16 cellular contexts compared by ENCODE assay signal in the genomic region with DNA sequence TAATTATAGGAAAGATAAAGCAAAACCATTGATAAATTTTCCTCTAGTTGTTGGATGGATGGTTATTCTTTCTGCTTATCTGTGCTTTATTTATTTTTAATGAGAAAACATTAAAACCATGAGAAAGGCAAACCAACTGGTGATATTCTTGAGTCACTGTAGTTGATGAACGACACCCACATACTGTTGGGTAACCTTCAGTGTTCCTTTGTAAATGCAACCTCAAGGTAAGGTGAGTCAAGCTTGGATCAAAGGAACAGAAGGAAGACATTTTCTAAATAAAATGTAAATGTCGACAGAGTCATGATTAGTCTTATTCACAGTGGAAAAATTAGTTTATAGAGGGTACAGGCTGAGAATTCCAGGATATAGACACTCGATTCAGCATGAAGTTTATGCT. TPM values are rescaled to one million over a fixed set of nuclear protein-coding genes. Genes with fewer than 3 reads are reported as not detected.
DNase-seq lines count a peak whose midpoint lies in the region; ATAC-seq and TF ChIP-seq lines count a peak whose summit lies in the region.
"Had no signal": no experiment of that assay in that cellular context is flagged by ENCODE, and none has a peak within 500 bp of the region (broad histone marks: within the 10 kb centered on the region; RNA-seq: fewer than 3 reads in every experiment).

No MANE protein-coding gene starts in this region.

- no TSS peak for BruUV-seq in HCT116 (replicated peaks; lab: Mats Ljungman, UMichigan)

- H3K4me1 ChIP-seq in HCT116 (ENCODE audit: control insufficient read depth in 1 of 2, insufficient read depth in 2 of 2, low read length in 2 of 2): peaks cover 0 to 7% of the 10 kb centered on the region in 2 experiments; a peak in 2 of 4 replicates

- H4K20me1 ChIP-seq in HCT116 (ENCODE audit: insufficient read depth): no peaks in the 10 kb centered on the region
- H4K20me1 ChIP-seq: BLaER1 treated with 17β-estradiol and CSF1 and Interleukin-3, amounts not matched to agents 10 nM and 100 nM had no signal

- no peaks in the 10 kb centered on the region for H3K79me2 ChIP-seq in HCT116 (ENCODE audit: insufficient read depth, low read length)

- no peak overlapping the region for H3K4me3 ChIP-seq in HCT116 (replicated peaks in 1 of 2; ENCODE audit: low read depth in 1 of 2, low read length in 2 of 2)
- H3K4me3 ChIP-seq in epithelial cell of esophagus (ENCODE audit: low read length): no peak overlapping the region
- H3K4me3 ChIP-seq: BLaER1 treated with 17β-estradiol and CSF1 and Interleukin-3, amounts not matched to agents 10 nM and 100 nM; GM23248 had no signal

- H3K36me3 ChIP-seq in HCT116 (ENCODE audit: control insufficient read depth in 1 of 2, insufficient read depth in 2 of 2, low read length in 2 of 2): no peaks in the 10 kb centered on the region
- H3K36me3 ChIP-seq: BLaER1 treated with 17β-estradiol and CSF1 and Interleukin-3, amounts not matched to agents 10 nM and 100 nM had no signal

- peak overlapping the region; percentile 15; the same call in 1 of the 2 replicates for H3K4me2 ChIP-seq in HCT116 (ENCODE audit: low read length)
- H3K4me2 ChIP-seq: BLaER1 treated with 17β-estradiol and CSF1 and Interleukin-3, amounts not matched to agents 10 nM and 100 nM had no signal

- no peaks in the 10 kb centered on the region for H3K27me3 ChIP-seq in HCT116 (ENCODE audit: insufficient read depth, low read length)

- H3K27ac ChIP-seq in HCT116 (ENCODE audit: low read depth, low read length): no peak overlapping the region
- H3K27ac ChIP-seq: BLaER1 treated with 17β-estradiol and CSF1 and Interleukin-3, amounts not matched to agents 10 nM and 100 nM; GM23248 had no signal

- no peak overlapping the region for H3K9ac ChIP-seq in HCT116 (ENCODE audit: low read length)
- H3K9ac ChIP-seq: BLaER1 treated with 17β-estradiol and CSF1 and Interleukin-3, amounts not matched to agents 10 nM and 100 nM; GM23248 had no signal

- DNase-seq in HCT116 (ENCODE audit: low read depth, low spot score): no peak
- peak; percentile 43 for DNase-seq in amniotic epithelial cell (ENCODE audit: low read depth)
- peak; percentile 88 for DNase-seq in epithelial cell of esophagus (ENCODE audit: low read depth)
- peak; percentile 66 for DNase-seq in renal cortical epithelial cell (ENCODE audit: low read depth)
- no peak for DNase-seq in NCI-H1694 (lab: John Stamatoyannopoulos, UW)
- no peak for DNase-seq in MV-4-11 (lab: John Stamatoyannopoulos, UW)
- DNase-seq: ACHN; CD4-positive, CD25-positive, alpha-beta regulatory T cell; DMS53; GM23248; H7 had no signal

- ATAC-seq in HCT116 (no peak), GM21717 (IDR thresholded peaks at IDR 0.05; ENCODE audit: unreplicated experiment) (no peak)

- TF ChIP-seq POLR2A in HCT116 (IDR thresholded peaks at IDR 0.05; ENCODE audit: borderline replicate concordance, extremely low read depth, insufficient read depth, insufficient read length): no peak

- CTCF ChIA-PET in HCT116 (lab: Charles Lee): no interaction called here

- H3K9me2 ChIP-seq in HCT116 (ENCODE audit: insufficient read depth): no peaks in the 10 kb centered on the region

- TF ChIP-seq CTCF in HCT116 (IDR thresholded peaks at IDR 0.05 in 2 of 3, conservative IDR thresholded peaks at IDR 0.05 in 1 of 3; ENCODE audit: borderline replicate concordance in 1 of 3, insufficient read depth in 1 of 3, low read depth in 2 of 3, low read length in 2 of 3): no peak
- TF ChIP-seq CTCF in epithelial cell of esophagus (IDR thresholded peaks at IDR 0.05; ENCODE audit: insufficient read depth, low read depth, low read length, missing control alignments): no peak

- no peaks in the 10 kb centered on the region for H3K9me3 ChIP-seq in HCT116 (ENCODE audit: control insufficient read depth in 1 of 2, insufficient read depth in 1 of 2, low read depth in 1 of 2, low read length in 2 of 2)
- H3K9me3 ChIP-seq: BLaER1 treated with 17β-estradiol and CSF1 and Interleukin-3, amounts not matched to agents 10 nM and 100 nM had no signal

- H2AFZ ChIP-seq in HCT116 (ENCODE audit: low read depth, low read length, poor library complexity, severe bottlenecking): no peak overlapping the region
- H2AFZ ChIP-seq: GM23248 had no signal

- no peak for TF ChIP-seq RAD21 in HCT116 (IDR thresholded peaks at IDR 0.05; ENCODE audit: low read depth)

- intact Hi-C loops in HCT116 (cut with micrococcal nuclease): no loop called here

- POLR2A ChIA-PET in HCT116 (lab: Charles Lee): no interaction called here

- RAD21 ChIA-PET in HCT116 (lab: Charles Lee; ENCODE audit: low non-redundant PET in 1 of 2, low total read pairs in 2 of 2, uncharacterized antibody in 2 of 2, unreplicated experiment in 2 of 2): no interaction called here

TF ChIP-seq in HCT116, 20 proteins besides CTCF, POLR2A, EP300 and RAD21:
- TF ChIP-seq YY1 (IDR thresholded peaks at IDR 0.05; ENCODE audit: extremely low read depth, insufficient replicate concordance, low read depth, low read length) (no peak), FOSL1 (IDR thresholded peaks at IDR 0.05; ENCODE audit: low read depth) (0 out of 2 replicates have a peak, but pooled peaks have one; percentile 15), SRF (IDR thresholded peaks at IDR 0.05; ENCODE audit: low read depth) (no peak), CEBPB (IDR thresholded peaks at IDR 0.05; ENCODE audit: low read depth) (peak; percentile 63), EGR1 (IDR thresholded peaks at IDR 0.05; ENCODE audit: low read depth) (no peak)

RNA-seq across cellular contexts. Expression of gene ABCB11, which starts 12.7 kb away (rescaled TPM):
- total RNA-seq in HCT116 (2021; ENCODE audit: unreplicated experiment): 0.12 TPM
- not detected in 2 replicates for polyA plus RNA-seq in HCT116 (2012)
- total RNA-seq in renal cortical epithelial cell: not detected in 2 replicates
- total RNA-seq: A172; CD4-positive, CD25-positive, alpha-beta regulatory T cell; GM23248; HT1080 had no signal
- polyA plus RNA-seq: CD4-positive, CD25-positive, alpha-beta regulatory T cell; GM23248; IgD-negative memory B cell had no signal

RNA-seq across cellular contexts. Expression of gene DHRS9, which starts 51.0 kb away (rescaled TPM):
- total RNA-seq in HCT116 (2021; ENCODE audit: unreplicated experiment): 0.15 TPM
- polyA plus RNA-seq in HCT116 (2012): 0.04 TPM in 1 of 2 replicates, not detected in the other
- 0.52 TPM in 1 of 2 replicates, not detected in the other for total RNA-seq in renal cortical epithelial cell
- total RNA-seq: A172; CD4-positive, CD25-positive, alpha-beta regulatory T cell; GM23248; H7 had no signal
- polyA plus RNA-seq: CD4-positive, CD25-positive, alpha-beta regulatory T cell; GM23248 had no signal

Comparison
In these comparisons a context has a peak if more than half of its experiments do, and no peak if none do; other contexts are left out.
1. DNase-seq: peak in amniotic epithelial cell (single experiment), epithelial cell of esophagus (single experiment) and renal cortical epithelial cell (single experiment); none in HCT116 (single experiment), NCI-H1694 (single experiment) and MV-4-11 (single experiment).